Comparison of ENCODE assay signal across 1 cellular context in the genomic region with DNA sequence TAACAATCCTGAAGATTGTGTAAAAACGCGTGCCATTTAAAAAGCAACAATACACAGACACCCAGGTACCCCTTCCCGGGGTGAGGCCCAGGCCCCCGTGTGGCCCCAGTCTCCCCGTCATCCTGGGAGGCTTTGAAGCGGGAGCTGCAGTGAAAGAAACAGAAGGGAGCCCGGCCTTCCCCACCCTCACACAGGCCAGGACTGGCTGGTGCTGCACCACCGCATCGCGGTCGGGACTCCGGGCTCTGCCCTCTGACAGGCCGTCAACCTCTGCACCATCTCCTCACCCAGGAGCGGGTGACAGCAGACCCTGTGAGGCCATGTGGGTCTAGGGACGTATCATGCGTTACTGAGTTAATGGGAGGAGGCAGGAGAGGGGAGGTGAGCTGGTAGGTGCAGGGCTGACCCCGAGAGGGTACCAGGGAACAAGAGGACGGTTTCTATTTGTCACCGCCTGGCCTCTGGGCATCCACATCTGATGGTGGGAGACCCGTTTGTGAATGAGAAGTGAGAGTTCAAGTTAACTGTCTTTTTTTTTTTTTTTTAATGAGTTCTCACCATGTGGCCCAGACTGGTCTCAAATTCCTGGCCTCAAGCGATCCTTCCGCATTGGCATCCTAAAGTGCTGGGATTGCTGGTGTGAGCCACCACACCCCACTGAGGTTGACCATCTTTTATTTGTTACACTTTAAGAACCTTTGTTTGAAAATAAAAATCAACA.
TF ChIP-seq lines count a peak whose summit lies in the region.

No MANE protein-coding gene starts in this region.

TF ChIP-seq in H1, 55 proteins besides CTCF, POLR2A, EP300 and RAD21:
- TF ChIP-seq BCL11A (IDR thresholded peaks at IDR 0.05; ENCODE audit: low read depth in 2 of 2, low read length in 2 of 2) (no peak), KDM4A (IDR thresholded peaks at IDR 0.05; ENCODE audit: low read depth, low read length, severe bottlenecking) (no peak), RFX5 (IDR thresholded peaks at IDR 0.05; ENCODE audit: borderline replicate concordance, low read depth, low read length) (no peak)
- TF ChIP-seq, protein P1, sequence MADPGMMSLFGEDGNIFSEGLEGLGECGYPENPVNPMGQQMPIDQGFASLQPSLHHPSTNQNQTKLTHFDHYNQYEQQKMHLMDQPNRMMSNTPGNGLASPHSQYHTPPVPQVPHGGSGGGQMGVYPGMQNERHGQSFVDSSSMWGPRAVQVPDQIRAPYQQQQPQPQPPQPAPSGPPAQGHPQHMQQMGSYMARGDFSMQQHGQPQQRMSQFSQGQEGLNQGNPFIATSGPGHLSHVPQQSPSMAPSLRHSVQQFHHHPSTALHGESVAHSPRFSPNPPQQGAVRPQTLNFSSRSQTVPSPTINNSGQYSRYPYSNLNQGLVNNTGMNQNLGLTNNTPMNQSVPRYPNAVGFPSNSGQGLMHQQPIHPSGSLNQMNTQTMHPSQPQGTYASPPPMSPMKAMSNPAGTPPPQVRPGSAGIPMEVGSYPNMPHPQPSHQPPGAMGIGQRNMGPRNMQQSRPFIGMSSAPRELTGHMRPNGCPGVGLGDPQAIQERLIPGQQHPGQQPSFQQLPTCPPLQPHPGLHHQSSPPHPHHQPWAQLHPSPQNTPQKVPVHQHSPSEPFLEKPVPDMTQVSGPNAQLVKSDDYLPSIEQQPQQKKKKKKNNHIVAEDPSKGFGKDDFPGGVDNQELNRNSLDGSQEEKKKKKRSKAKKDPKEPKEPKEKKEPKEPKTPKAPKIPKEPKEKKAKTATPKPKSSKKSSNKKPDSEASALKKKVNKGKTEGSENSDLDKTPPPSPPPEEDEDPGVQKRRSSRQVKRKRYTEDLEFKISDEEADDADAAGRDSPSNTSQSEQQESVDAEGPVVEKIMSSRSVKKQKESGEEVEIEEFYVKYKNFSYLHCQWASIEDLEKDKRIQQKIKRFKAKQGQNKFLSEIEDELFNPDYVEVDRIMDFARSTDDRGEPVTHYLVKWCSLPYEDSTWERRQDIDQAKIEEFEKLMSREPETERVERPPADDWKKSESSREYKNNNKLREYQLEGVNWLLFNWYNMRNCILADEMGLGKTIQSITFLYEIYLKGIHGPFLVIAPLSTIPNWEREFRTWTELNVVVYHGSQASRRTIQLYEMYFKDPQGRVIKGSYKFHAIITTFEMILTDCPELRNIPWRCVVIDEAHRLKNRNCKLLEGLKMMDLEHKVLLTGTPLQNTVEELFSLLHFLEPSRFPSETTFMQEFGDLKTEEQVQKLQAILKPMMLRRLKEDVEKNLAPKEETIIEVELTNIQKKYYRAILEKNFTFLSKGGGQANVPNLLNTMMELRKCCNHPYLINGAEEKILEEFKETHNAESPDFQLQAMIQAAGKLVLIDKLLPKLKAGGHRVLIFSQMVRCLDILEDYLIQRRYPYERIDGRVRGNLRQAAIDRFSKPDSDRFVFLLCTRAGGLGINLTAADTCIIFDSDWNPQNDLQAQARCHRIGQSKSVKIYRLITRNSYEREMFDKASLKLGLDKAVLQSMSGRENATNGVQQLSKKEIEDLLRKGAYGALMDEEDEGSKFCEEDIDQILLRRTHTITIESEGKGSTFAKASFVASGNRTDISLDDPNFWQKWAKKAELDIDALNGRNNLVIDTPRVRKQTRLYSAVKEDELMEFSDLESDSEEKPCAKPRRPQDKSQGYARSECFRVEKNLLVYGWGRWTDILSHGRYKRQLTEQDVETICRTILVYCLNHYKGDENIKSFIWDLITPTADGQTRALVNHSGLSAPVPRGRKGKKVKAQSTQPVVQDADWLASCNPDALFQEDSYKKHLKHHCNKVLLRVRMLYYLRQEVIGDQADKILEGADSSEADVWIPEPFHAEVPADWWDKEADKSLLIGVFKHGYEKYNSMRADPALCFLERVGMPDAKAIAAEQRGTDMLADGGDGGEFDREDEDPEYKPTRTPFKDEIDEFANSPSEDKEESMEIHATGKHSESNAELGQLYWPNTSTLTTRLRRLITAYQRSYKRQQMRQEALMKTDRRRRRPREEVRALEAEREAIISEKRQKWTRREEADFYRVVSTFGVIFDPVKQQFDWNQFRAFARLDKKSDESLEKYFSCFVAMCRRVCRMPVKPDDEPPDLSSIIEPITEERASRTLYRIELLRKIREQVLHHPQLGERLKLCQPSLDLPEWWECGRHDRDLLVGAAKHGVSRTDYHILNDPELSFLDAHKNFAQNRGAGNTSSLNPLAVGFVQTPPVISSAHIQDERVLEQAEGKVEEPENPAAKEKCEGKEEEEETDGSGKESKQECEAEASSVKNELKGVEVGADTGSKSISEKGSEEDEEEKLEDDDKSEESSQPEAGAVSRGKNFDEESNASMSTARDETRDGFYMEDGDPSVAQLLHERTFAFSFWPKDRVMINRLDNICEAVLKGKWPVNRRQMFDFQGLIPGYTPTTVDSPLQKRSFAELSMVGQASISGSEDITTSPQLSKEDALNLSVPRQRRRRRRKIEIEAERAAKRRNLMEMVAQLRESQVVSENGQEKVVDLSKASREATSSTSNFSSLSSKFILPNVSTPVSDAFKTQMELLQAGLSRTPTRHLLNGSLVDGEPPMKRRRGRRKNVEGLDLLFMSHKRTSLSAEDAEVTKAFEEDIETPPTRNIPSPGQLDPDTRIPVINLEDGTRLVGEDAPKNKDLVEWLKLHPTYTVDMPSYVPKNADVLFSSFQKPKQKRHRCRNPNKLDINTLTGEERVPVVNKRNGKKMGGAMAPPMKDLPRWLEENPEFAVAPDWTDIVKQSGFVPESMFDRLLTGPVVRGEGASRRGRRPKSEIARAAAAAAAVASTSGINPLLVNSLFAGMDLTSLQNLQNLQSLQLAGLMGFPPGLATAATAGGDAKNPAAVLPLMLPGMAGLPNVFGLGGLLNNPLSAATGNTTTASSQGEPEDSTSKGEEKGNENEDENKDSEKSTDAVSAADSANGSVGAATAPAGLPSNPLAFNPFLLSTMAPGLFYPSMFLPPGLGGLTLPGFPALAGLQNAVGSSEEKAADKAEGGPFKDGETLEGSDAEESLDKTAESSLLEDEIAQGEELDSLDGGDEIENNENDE (IDR thresholded peaks at IDR 0.05; ENCODE audit: insufficient replicate concordance, low read length) = no peak
